Comparison of ENCODE assay signal across 24 cellular contexts in the genomic region with DNA sequence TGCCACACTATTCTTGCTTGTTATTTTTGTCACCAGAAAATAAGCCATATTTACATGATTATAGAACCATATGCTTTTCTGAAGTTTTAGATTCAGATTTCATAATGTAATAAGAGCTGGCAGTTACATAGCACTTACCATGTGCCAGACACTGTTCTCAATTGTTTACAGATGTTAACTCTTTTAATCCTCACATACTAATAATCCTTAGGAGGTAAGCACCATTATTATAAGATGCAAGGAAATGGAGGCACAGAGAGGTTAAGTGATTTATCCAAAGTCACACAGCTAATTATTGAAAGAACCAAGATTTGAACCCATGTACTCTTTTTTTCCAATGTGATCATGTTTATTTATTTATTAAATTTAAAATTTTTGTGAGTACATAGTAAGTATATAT. TPM values are rescaled to one million over a fixed set of nuclear protein-coding genes. Genes with fewer than 3 reads are reported as not detected.
"Had no signal": no experiment of that assay in that cellular context is flagged by ENCODE, and none has a peak within 500 bp of the region (broad histone marks: within the 10 kb centered on the region; RNA-seq: fewer than 3 reads in every experiment).

No MANE protein-coding gene starts in this region.

- H3K4me3 ChIP-seq: esophagus muscularis mucosa, gastrocnemius medialis, lower lobe of right lung, prostate gland, right atrium auricular region, smooth muscle cell, stomach, thyroid gland, vagina had no signal

- H3K4me1 ChIP-seq: lower lobe of right lung, prostate gland, stomach, vagina had no signal

- H3K27ac ChIP-seq: esophagus muscularis mucosa, gastrocnemius medialis, lower lobe of right lung, prostate gland, right atrium auricular region, stomach, thyroid gland, vagina had no signal

- FAIRE-seq: endothelial cell of umbilical vein, keratinocyte had no signal

- DNase-seq: dermis blood vessel endothelial cell; effector memory CD4-positive, alpha-beta T cell; gastrocnemius medialis; head of caudate nucleus; left ventricle myocardium superior; lower lobe of right lung; naive thymus-derived CD8-positive, alpha-beta T cell; nephron progenitor cell; stimulated activated CD4-positive, alpha-beta T cell treated with anti-CD3 and anti-CD28 coated beads, Interleukin-12 subunit alpha, Interleukin-12 subunit beta, amount 100 ng/mL, for 4 hours; stimulated activated CD4-positive, alpha-beta T cell treated with anti-CD3 and anti-CD28 coated beads, Interleukin-2, amount 100 ng/mL, for 24 hours; stimulated activated CD4-positive, alpha-beta T cell treated with anti-CD3 and anti-CD28 coated beads, Interleukin-4, amount 100 ng/mL, for 24 hours; stimulated activated naive CD4-positive, alpha-beta T cell treated with Interleukin-2 at 50 U/mL for 16 hours; stomach; thyroid gland; trophoblast cell had no signal

- H3K9me3 ChIP-seq: esophagus muscularis mucosa, gastrocnemius medialis, lower lobe of right lung, prostate gland, right atrium auricular region, stomach, thyroid gland, vagina had no signal

- H3K36me3 ChIP-seq: esophagus muscularis mucosa, gastrocnemius medialis, lower lobe of right lung, prostate gland, right atrium auricular region, stomach, thyroid gland, vagina had no signal

- H3K27me3 ChIP-seq: esophagus muscularis mucosa, gastrocnemius medialis, right atrium auricular region, stomach, thyroid gland, vagina had no signal

- ATAC-seq: gastrocnemius medialis; left ventricle myocardium superior; lower lobe of right lung; naive thymus-derived CD8-positive, alpha-beta T cell; sciatic nerve; stimulated activated effector memory CD8-positive, alpha-beta T cell treated with anti-CD3 and anti-CD28 coated beads, Interleukin-12 subunit alpha, Interleukin-12 subunit beta, amount 100 ng/mL, for 72 hours had no signal

- H3K4me2 ChIP-seq: smooth muscle cell had no signal

RNA-seq across cellular contexts. Expression of a gene that starts 57.2 kb away (rescaled TPM):
- polyA plus RNA-seq: naive thymus-derived CD8-positive, alpha-beta T cell had no signal
